Comparison of ENCODE assay signal across 20 cellular contexts in genomic region chr19:7130043-7130442, GRCh38.
DNase-seq lines count a peak whose midpoint lies in the region; ATAC-seq, FAIRE-seq and TF ChIP-seq lines count a peak whose summit lies in the region.
"Had no signal": no experiment of that assay in that cellular context is flagged by ENCODE, and none has a peak within 500 bp of the region (broad histone marks: within the 10 kb centered on the region; RNA-seq: fewer than 3 reads in every experiment).

No MANE protein-coding gene starts in this region.

- WGBS in SK-N-SH (ENCODE audit: low lambda C conversion rate): 91% methylated on average over 1 of the region's 1 CpG
- 21% methylated on average over 1 of the region's 1 CpG for whole genome bisulfite sequencing in K562 (ENCODE audit: insufficient coverage, low coverage, missing lambda C conversion rate)
- WGBS in sigmoid colon, 2 donors: 97 to 100% methylated on average over 1 of the region's 1 CpG

- no peak for TF ChIP-seq POLR2A in K562 (conservative IDR thresholded peaks at IDR 0.05)
- TF ChIP-seq POLR2A in sigmoid colon (IDR thresholded peaks at IDR 0.05): no peak

- TF ChIP-seq EP300 in SK-N-SH (IDR thresholded peaks at IDR 0.05; ENCODE audit: borderline replicate concordance in 1 of 2, low read depth in 1 of 2, low read length in 1 of 2) (no peak), K562 (IDR thresholded peaks at IDR 0.05; ENCODE audit: low read length) (no peak), sigmoid colon (IDR thresholded peaks at IDR 0.05) (no peak)

- H3K27ac ChIP-seq in SK-N-SH (ENCODE audit: low read depth in 2 of 2, low read length in 1 of 2): no peak overlapping the region
- no peak overlapping the region for H3K27ac ChIP-seq in K562 (ENCODE audit: extremely low read depth, low read depth, low read length)
- H3K27ac ChIP-seq in sigmoid colon: no peak overlapping the region
- H3K27ac ChIP-seq: 22Rv1, BLaER1, C4-2B had no signal

- ATAC-seq in SK-N-SH treated with all-trans-retinoic acid at 6 μM for 48 hours (no peak), K562 (no peak)
- ATAC-seq: CD8-positive, alpha-beta T cell had no signal

- H3K9me3 ChIP-seq in SK-N-SH: no peaks in the 10 kb centered on the region
- no peaks in the 10 kb centered on the region for H3K9me3 ChIP-seq in K562 (replicated peaks; ENCODE audit: control insufficient read depth, insufficient read depth, low read depth, low read length)
- peaks cover 6 to 11% (median 11%) of the 10 kb centered on the region in 4 donors for H3K9me3 ChIP-seq in sigmoid colon
- H3K9me3 ChIP-seq: Caco-2, HAP-1 had no signal

- H2AFZ ChIP-seq in SK-N-SH (ENCODE audit: low read depth) (no peak overlapping the region), K562 (ENCODE audit: low read depth, low read length) (no peak overlapping the region)

- H3K79me2 ChIP-seq in SK-N-SH (ENCODE audit: insufficient read depth): no peaks in the 10 kb centered on the region
- no peaks in the 10 kb centered on the region for H3K79me2 ChIP-seq in K562 (ENCODE audit: control insufficient read depth, insufficient read depth, low read length)

- H3K4me2 ChIP-seq in SK-N-SH: no peak overlapping the region
- H3K4me2 ChIP-seq in K562 (ENCODE audit: insufficient read depth, low read length): no peak overlapping the region
- H3K4me2 ChIP-seq: BLaER1 had no signal

- BruUV-seq in K562 (replicated peaks; lab: Mats Ljungman, UMichigan): no TSS peak

- FAIRE-seq in K562 (lab: Jason Lieb, UNC): no peak
- FAIRE-seq: A204.1, G401.6, GM18507, H54 had no signal

- H3K36me3 ChIP-seq in SK-N-SH (replicated peaks in 1 of 2; ENCODE audit: control insufficient read depth in 1 of 2, insufficient read depth in 2 of 2, low read length in 1 of 2) (peaks cover 3 to 14% of the 10 kb centered on the region in 2 experiments), K562 (ENCODE audit: control insufficient read depth, insufficient read depth, low read length) (no peaks in the 10 kb centered on the region), sigmoid colon (peaks cover 47 to 74% (median 60%) of the 10 kb centered on the region in 4 donors)

- no peaks in the 10 kb centered on the region for H3F3A ChIP-seq in SK-N-SH (replicated peaks; ENCODE audit: insufficient read depth)

- CTCF ChIA-PET in SK-N-SH (lab: Yijun Ruan, JAX): no interaction called here
- CTCF ChIA-PET in K562 (lab: Yijun Ruan, JAX; ENCODE audit: low intra/inter-chr PET ratio): no interaction called here

- H3K27me3 ChIP-seq in SK-N-SH (ENCODE audit: insufficient read depth) (no peaks in the 10 kb centered on the region), K562 (ENCODE audit: control insufficient read depth in 2 of 2, insufficient read depth in 2 of 2, low read length in 2 of 2) (peaks cover 3 to 13% of the 10 kb centered on the region in 2 experiments; a peak in 2 of 5 replicates), sigmoid colon (no peaks in the 10 kb centered on the region)
- H3K27me3 ChIP-seq: BLaER1 had no signal

- H3K9me2 ChIP-seq in SK-N-SH: no peaks in the 10 kb centered on the region

- POLR2A ChIA-PET in SK-N-SH (lab: Yijun Ruan, JAX): no interaction called here
- POLR2A ChIA-PET in K562 (lab: Yijun Ruan, JAX): interaction anchor here (0.5 to 0.7 kb wide), 2 partner anchors 211 to 731 kb away, joined by 3 to 4 read pairs; no protein-coding TSS in a partner anchor

- TF ChIP-seq RAD21 in SK-N-SH (IDR thresholded peaks at IDR 0.05; ENCODE audit: low read length): no peak
- TF ChIP-seq RAD21 in K562 (CRISPR knock-in tag; conservative IDR thresholded peaks at IDR 0.05 in 1 of 2, IDR thresholded peaks at IDR 0.05 in 1 of 2): no peak

- in situ Hi-C loops in K562 (cut with MboI): no loop called here

- H3K4me1 ChIP-seq in SK-N-SH (ENCODE audit: control insufficient read depth in 1 of 2, insufficient read depth in 2 of 2, low read depth in 1 of 2, low read length in 1 of 2) (no peaks in the 10 kb centered on the region), K562 (replicated peaks in 1 of 2; ENCODE audit: control insufficient read depth in 2 of 2, insufficient read depth in 2 of 2, low read length in 2 of 2) (no peaks in the 10 kb centered on the region), sigmoid colon (peaks cover 0 to 8% (median 0%) of the 10 kb centered on the region in 4 donors)
- H3K4me1 ChIP-seq: BLaER1, HAP-1 had no signal

- TF ChIP-seq CTCF in SK-N-SH (IDR thresholded peaks at IDR 0.05) (no peak), K562 (IDR thresholded peaks at IDR 0.05 in 2 of 3, conservative IDR thresholded peaks at IDR 0.05 in 1 of 3; ENCODE audit: insufficient read depth in 2 of 3, low read depth in 1 of 3, low read length in 3 of 3) (no peak), sigmoid colon (IDR thresholded peaks at IDR 0.05) (no peak)

- H4K20me1 ChIP-seq in SK-N-SH (ENCODE audit: insufficient read depth) (no peaks in the 10 kb centered on the region), K562 (replicated peaks; ENCODE audit: control insufficient read depth, insufficient read depth, low read length) (no peaks in the 10 kb centered on the region; the same call in 1 of the 2 replicates)

- H3K9me1 ChIP-seq in K562 (ENCODE audit: control insufficient read depth, insufficient read depth, low read length): no peaks in the 10 kb centered on the region

- H3K4me3 ChIP-seq in SK-N-SH (ENCODE audit: low read depth in 2 of 2, low read length in 1 of 2): no peak overlapping the region
- H3K4me3 ChIP-seq in K562: no peak overlapping the region
- no peak overlapping the region for H3K4me3 ChIP-seq in sigmoid colon
- H3K4me3 ChIP-seq: BLaER1, HAP-1 had no signal

- intact Hi-C loops in K562 (cut with micrococcal nuclease) (no loop called here), sigmoid colon (cut with DNase I) (no loop called here)

- DNase-seq in SK-N-SH: no peak
- no peak for DNase-seq in K562 (ENCODE audit: extremely low read depth in 1 of 4, low spot score in 3 of 4)
- DNase-seq in sigmoid colon: peak; percentile 7
- no peak for DNase-seq in T-helper 1 cell
- DNase-seq in NCI-H1694 treated with DMSO at 0.1 percent for 48 hours (lab: John Stamatoyannopoulos, UW): no peak
- DNase-seq: Caco-2; CD4-positive, CD25-positive, alpha-beta regulatory T cell; CD8-positive, alpha-beta T cell; DMS153; DND-41; GOT3 had no signal

- no peak overlapping the region for H3K9ac ChIP-seq in SK-N-SH
- no peak overlapping the region for H3K9ac ChIP-seq in K562 (ENCODE audit: insufficient read depth in 1 of 2, low read depth in 2 of 2, low read length in 2 of 2)
- H3K9ac ChIP-seq: BLaER1 had no signal

TF ChIP-seq in SK-N-SH treated with all-trans-retinoic acid at 6 μM for 48 hours, 23 proteins besides CTCF, POLR2A, EP300 and RAD21 (continues in another document):
- no peak for TF ChIP-seq ISL1 (CRISPR knock-in tag; IDR thresholded peaks at IDR 0.05)
- TF ChIP-seq TCF4 (CRISPR knock-in tag; IDR thresholded peaks at IDR 0.05; ENCODE audit: borderline replicate concordance): no peak
- no peak for TF ChIP-seq CSRNP3 (CRISPR knock-in tag; IDR thresholded peaks at IDR 0.05)
- TF ChIP-seq ZFP3 (CRISPR knock-in tag; IDR thresholded peaks at IDR 0.05): no peak

TF ChIP-seq in SK-N-SH, 30 proteins besides CTCF, POLR2A, EP300 and RAD21 (continues in another document):
- TF ChIP-seq FOSL2 (IDR thresholded peaks at IDR 0.05; ENCODE audit: borderline replicate concordance, low read depth): no peak
- TF ChIP-seq USF2 (IDR thresholded peaks at IDR 0.05; ENCODE audit: borderline replicate concordance, low read depth, low read length): no peak
- no peak for TF ChIP-seq FOXJ3 (CRISPR knock-in tag; IDR thresholded peaks at IDR 0.05)
- TF ChIP-seq SIN3A (IDR thresholded peaks at IDR 0.05; ENCODE audit: borderline replicate concordance, low read depth, low read length): no peak
- no peak for TF ChIP-seq ELF1 (IDR thresholded peaks at IDR 0.05)
- no peak for TF ChIP-seq MXI1 (IDR thresholded peaks at IDR 0.05; ENCODE audit: low read depth, low read length)
- no peak for TF ChIP-seq YY1 (IDR thresholded peaks at IDR 0.05; ENCODE audit: low read depth)
- TF ChIP-seq MEF2A (IDR thresholded peaks at IDR 0.05; ENCODE audit: borderline replicate concordance, low read depth): no peak

TF ChIP-seq in K562, 482 proteins besides CTCF, POLR2A, EP300 and RAD21:
- 0 out of 4 replicates have a peak, but pooled peaks of 1 of the 2 experiments have one; percentile 15 for TF ChIP-seq KDM1A (IDR thresholded peaks at IDR 0.05)
- no peak for TF ChIP-seq TBL1XR1 (IDR thresholded peaks at IDR 0.05; ENCODE audit: low read length in 2 of 2)
- no peak for TF ChIP-seq RAD51 (IDR thresholded peaks at IDR 0.05; ENCODE audit: borderline replicate concordance, low read depth)
- no peak for TF ChIP-seq RNF219 (CRISPR knock-in tag; IDR thresholded peaks at IDR 0.05)
- TF ChIP-seq XRCC5 (IDR thresholded peaks at IDR 0.05; ENCODE audit: low read depth, low read length): no peak
- peak; percentile 92 for TF ChIP-seq ZNF146 (CRISPR knock-in tag; IDR thresholded peaks at IDR 0.05; ENCODE audit: unreplicated experiment)
- TF ChIP-seq SREBF2 (CRISPR knock-in tag; IDR thresholded peaks at IDR 0.05): no peak
- TF ChIP-seq RBM25 (IDR thresholded peaks at IDR 0.05; ENCODE audit: low read depth, low read length, severe bottlenecking): peak; percentile 32
